13 cellular contexts compared by ENCODE assay signal in the genomic region with DNA sequence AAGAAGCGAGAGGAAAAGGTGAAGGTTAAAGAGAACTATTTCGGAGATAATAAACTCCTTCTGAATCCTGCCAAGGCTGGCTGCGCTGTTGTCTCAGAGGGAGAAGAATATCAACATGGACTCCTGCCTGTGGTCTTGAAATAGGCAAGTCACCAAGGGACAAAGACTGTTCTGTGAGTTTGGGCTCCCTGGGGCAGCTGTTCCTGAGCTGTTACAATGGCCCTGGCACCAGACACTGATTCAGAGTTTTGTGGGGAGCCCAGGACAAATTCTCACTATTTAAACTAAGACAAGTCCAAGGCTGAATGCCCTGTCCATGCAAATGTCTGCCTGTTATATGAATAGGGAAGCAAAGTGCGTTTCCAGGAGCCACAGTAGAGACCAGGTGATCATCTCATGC.
"Had no signal": no experiment of that assay in that cellular context is flagged by ENCODE, and none has a peak within 500 bp of the region (broad histone marks: within the 10 kb centered on the region; RNA-seq: fewer than 3 reads in every experiment).

No MANE protein-coding gene starts in this region.

- H3K27me3 Mint-ChIP-seq: activated naive CD8-positive, alpha-beta T cell; activated T-helper 17 cell treated with anti-CD3 and anti-CD28 coated beads, Interleukin-2, amount 50 U/mL, for 72 hours; naive B cell had no signal

- H3K27me3 ChIP-seq: ascending aorta, gastroesophageal sphincter, tibial artery had no signal

- H3K4me1 ChIP-seq: ascending aorta, gastroesophageal sphincter, tibial artery had no signal

- DNase-seq: activated CD4-positive, alpha-beta T cell treated with anti-CD3 and anti-CD28 coated beads for 48 hours; activated CD8-positive, alpha-beta memory T cell treated with anti-CD3 and anti-CD28 coated beads for 24 hours; kidney; left ventricle myocardium superior; naive B cell; SHP77 treated with DMSO at 0.1 percent for 48 hours; tibial artery had no signal

- H3K9me3 ChIP-seq: ascending aorta, gastroesophageal sphincter, tibial artery had no signal

- H3K4me1 Mint-ChIP-seq: activated T-helper 17 cell treated with anti-CD3 and anti-CD28 coated beads, Interleukin-2, amount 50 U/mL, for 72 hours; naive B cell had no signal

- ATAC-seq: activated T-helper 17 cell treated with anti-CD3 and anti-CD28 coated beads, Interleukin-2, amount 50 U/mL, for 72 hours; gastroesophageal sphincter; left ventricle myocardium superior had no signal

- H3K9me3 Mint-ChIP-seq: activated T-helper 17 cell treated with anti-CD3 and anti-CD28 coated beads, Interleukin-2, amount 50 U/mL, for 72 hours; naive B cell; T-helper 1 cell treated with Interleukin-12 subunit alpha and Interleukin-12 subunit beta and Interleukin-4 antibody, amounts not matched to agents 30 μg/mL and 1 μg/mL, for 36 hours had no signal

- H3K27ac Mint-ChIP-seq: activated naive CD8-positive, alpha-beta T cell; activated T-helper 17 cell treated with anti-CD3 and anti-CD28 coated beads, Interleukin-2, amount 50 U/mL, for 72 hours; T-helper 1 cell treated with Interleukin-12 subunit alpha and Interleukin-12 subunit beta and Interleukin-4 antibody, amounts not matched to agents 30 μg/mL and 1 μg/mL, for 36 hours had no signal

- H3K4me3 Mint-ChIP-seq: activated naive CD8-positive, alpha-beta T cell; activated T-helper 17 cell treated with anti-CD3 and anti-CD28 coated beads, Interleukin-2, amount 50 U/mL, for 72 hours; naive B cell; T-helper 1 cell treated with Interleukin-12 subunit alpha and Interleukin-12 subunit beta and Interleukin-4 antibody, amounts not matched to agents 30 μg/mL and 1 μg/mL, for 36 hours had no signal

- H3K27ac ChIP-seq: ascending aorta, epithelial cell of prostate, gastroesophageal sphincter, tibial artery had no signal
